ENCODE assay signal across 1 cellular context in genomic region chr11:415640-416041, GRCh38.
TF ChIP-seq lines count a peak whose summit lies in the region.

No MANE protein-coding gene starts in this region.

TF ChIP-seq in WTC11, 78 proteins besides CTCF, POLR2A, EP300 and RAD21 (continued from another document):
- TF ChIP-seq ATF6 (CRISPR knock-in tag; IDR thresholded peaks at IDR 0.05) (no peak), SMAD3 (CRISPR knock-in tag; IDR thresholded peaks at IDR 0.05; ENCODE audit: borderline replicate concordance) (no peak), ZNF532 (CRISPR knock-in tag; IDR thresholded peaks at IDR 0.05; ENCODE audit: borderline replicate concordance) (no peak), JUN (CRISPR knock-in tag; IDR thresholded peaks at IDR 0.05) (no peak), ZMAT4 (CRISPR knock-in tag; IDR thresholded peaks at IDR 0.05) (no peak), ZNF416 (CRISPR knock-in tag; IDR thresholded peaks at IDR 0.05) (no peak), MLX (CRISPR knock-in tag; IDR thresholded peaks at IDR 0.05) (no peak), TEAD4 (CRISPR knock-in tag; IDR thresholded peaks at IDR 0.05) (no peak), NFATC4 (CRISPR knock-in tag; IDR thresholded peaks at IDR 0.05) (no peak), ZSCAN18 (CRISPR knock-in tag; IDR thresholded peaks at IDR 0.05) (no peak), ZNF219 (CRISPR knock-in tag; IDR thresholded peaks at IDR 0.05; ENCODE audit: borderline replicate concordance) (no peak), NR2C2 (CRISPR knock-in tag; IDR thresholded peaks at IDR 0.05) (no peak), ZNF425 (CRISPR knock-in tag; conservative IDR thresholded peaks at IDR 0.05) (no peak)
